ENCODE assay signal across 20 cellular contexts in the genomic region with DNA sequence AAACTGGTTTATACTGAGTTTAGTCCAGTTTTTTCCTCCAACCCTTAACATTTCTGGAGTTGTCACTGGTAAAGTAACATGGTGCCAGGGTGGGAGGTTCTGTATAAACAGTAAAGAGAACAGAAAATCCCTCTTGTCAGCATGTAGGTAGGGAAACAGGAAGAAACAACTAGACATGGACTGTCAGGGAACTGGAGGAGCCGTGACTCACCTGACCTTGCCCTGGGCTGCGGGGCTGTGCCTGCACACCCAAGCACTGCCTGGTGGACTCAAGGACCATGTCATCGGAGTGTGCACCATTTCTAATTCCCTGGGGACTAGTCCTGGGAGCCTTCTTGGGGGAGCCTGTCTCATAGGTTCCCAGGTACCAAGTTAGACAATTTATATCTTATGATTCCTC.
DNase-seq lines count a peak whose midpoint lies in the region; ATAC-seq and TF ChIP-seq lines count a peak whose summit lies in the region.
"Had no signal": no experiment of that assay in that cellular context is flagged by ENCODE, and none has a peak within 500 bp of the region (broad histone marks: within the 10 kb centered on the region; RNA-seq: fewer than 3 reads in every experiment).

No MANE protein-coding gene starts in this region.

- no peaks in the 10 kb centered on the region for H3K27me3 ChIP-seq in left lung
- H3K27me3 ChIP-seq: colonic mucosa, heart right ventricle had no signal

- no peaks in the 10 kb centered on the region for H3K9me3 ChIP-seq in left lung
- H3K9me3 ChIP-seq: colonic mucosa, heart right ventricle had no signal

- intact Hi-C loops in left lung (cut with DNase I): no loop called here
- intact Hi-C loops in sciatic nerve (cut with DNase I): no loop called here

- peak; percentile 33 for ATAC-seq in left lung
- ATAC-seq in sciatic nerve: no peak
- no peak for ATAC-seq in HG03139 (IDR thresholded peaks at IDR 0.05; ENCODE audit: unreplicated experiment)
- no peak for ATAC-seq in GM21529 (IDR thresholded peaks at IDR 0.05; ENCODE audit: unreplicated experiment)
- ATAC-seq: heart right ventricle; left cardiac atrium; Panc1; stimulated activated effector memory CD8-positive, alpha-beta T cell treated with anti-CD3 and anti-CD28 coated beads, Interleukin-12 subunit alpha, Interleukin-12 subunit beta, amount 100 ng/mL, for 72 hours had no signal

- H3K4me1 ChIP-seq in left lung: no peaks in the 10 kb centered on the region
- H3K4me1 ChIP-seq: colonic mucosa, heart right ventricle had no signal

- H3K4me3 ChIP-seq in choroid plexus epithelial cell (ENCODE audit: low read depth, low read length) (no peak overlapping the region), left lung (no peak overlapping the region)
- H3K4me3 ChIP-seq: colonic mucosa, heart right ventricle had no signal

- no peaks in the 10 kb centered on the region for H3K36me3 ChIP-seq in left lung
- H3K36me3 ChIP-seq: colonic mucosa had no signal

- no peak overlapping the region for H3K27ac ChIP-seq in left lung
- H3K27ac ChIP-seq: colonic mucosa, heart right ventricle had no signal

- DNase-seq in DMS53 (lab: John Stamatoyannopoulos, UW) (peak; percentile 51), LHCN-M2 (ENCODE audit: low read depth) (peak; percentile 37), choroid plexus epithelial cell (ENCODE audit: low read depth) (peak; percentile 73), left lung (no peak), dedifferentiated amniotic fluid mesenchymal stem cell (ENCODE audit: extremely low spot score) (no peak), sciatic nerve (ENCODE audit: low spot score) (no peak)
- DNase-seq: activated effector memory CD4-positive, alpha-beta T cell treated with Interleukin-2 at 50 U/mL for 16 hours; aorta; colonic mucosa; erythroblast; heart right ventricle; left cardiac atrium; NCI-H187 treated with DMSO at 0.1 percent for 48 hours; NCI-H748 treated with DMSO at 0.1 percent for 48 hours; small intestine; T-helper 1 cell had no signal

- no peak for TF ChIP-seq CTCF in choroid plexus epithelial cell (conservative IDR thresholded peaks at IDR 0.05; ENCODE audit: low read depth, low read length)
- TF ChIP-seq CTCF in left lung (IDR thresholded peaks at IDR 0.05): no peak

Comparison
In these comparisons a context has a peak if more than half of its experiments do, and no peak if none do; other contexts are left out.
1. DNase-seq: peak in DMS53 (single experiment), LHCN-M2 (single experiment) and choroid plexus epithelial cell (single experiment); none in left lung (0 of 2), dedifferentiated amniotic fluid mesenchymal stem cell (single experiment) and sciatic nerve (single experiment).